ENCODE assay signal across 22 cellular contexts in genomic region chr6:164048840-164049239, GRCh38.
"Had no signal": no experiment of that assay in that cellular context is flagged by ENCODE, and none has a peak within 500 bp of the region (broad histone marks: within the 10 kb centered on the region; RNA-seq: fewer than 3 reads in every experiment).

No MANE protein-coding gene starts in this region.

- H3K36me3 Mint-ChIP-seq: activated naive CD4-positive, alpha-beta T cell treated with anti-CD3 and anti-CD28 coated beads, Interleukin-2, amount 10 ng/mL, durations not matched to agents 7 days and 5 days; naive thymus-derived CD4-positive, alpha-beta T cell had no signal

- H3K4me1 ChIP-seq: ascending aorta, neural progenitor cell, prostate gland, tibial artery had no signal

- H3K36me3 ChIP-seq: ascending aorta, cardiac muscle cell, neural progenitor cell, prostate gland, tibial artery had no signal

- DNase-seq: activated CD4-positive, alpha-beta T cell treated with anti-CD3 and anti-CD28 coated beads, Interleukin-2, amount 10 ng/mL, durations not matched to agents 7 days and 5 days; activated CD8-positive, alpha-beta memory T cell treated with anti-CD3 and anti-CD28 coated beads, Interleukin-2, amount 50 U/mL, for 4 hours; activated effector memory CD4-positive, alpha-beta T cell treated with Interleukin-2 at 50 U/mL for 16 hours; activated naive CD4-positive, alpha-beta T cell treated with anti-CD3 and anti-CD28 coated beads, Interleukin-2, amount 10 ng/mL, durations not matched to agents 7 days and 5 days; activated T-cell treated with anti-CD3 and anti-CD28 coated beads, Interleukin-2, amount 50 U/mL, for 48 hours; dermis blood vessel endothelial cell; effector memory CD4-positive, alpha-beta T cell; foreskin fibroblast; immature natural killer cell; mesenchymal stem cell; naive thymus-derived CD4-positive, alpha-beta T cell; right cardiac atrium; stimulated activated CD4-positive, alpha-beta T cell treated with anti-CD3 and anti-CD28 coated beads, Interleukin-2, amount 100 ng/mL, for 24 hours; stimulated activated naive CD8-positive, alpha-beta T cell treated with anti-CD3 and anti-CD28 coated beads, Interleukin-15, Interleukin-2, amounts not matched to agents 100 U/mL and 50 U/mL, for 24 hours; substantia nigra; T-helper 9 cell; tibial artery had no signal

- H2AFZ ChIP-seq: neural progenitor cell had no signal

- H3K4me2 ChIP-seq: neural progenitor cell had no signal

- H3K4me3 Mint-ChIP-seq: activated CD4-positive, alpha-beta T cell treated with anti-CD3 and anti-CD28 coated beads, Interleukin-2, amount 10 ng/mL, durations not matched to agents 7 days and 5 days; activated naive CD4-positive, alpha-beta T cell treated with anti-CD3 and anti-CD28 coated beads, Interleukin-2, amount 10 ng/mL, durations not matched to agents 7 days and 5 days; immature natural killer cell; naive thymus-derived CD4-positive, alpha-beta T cell; neural progenitor cell had no signal

- H3K27ac ChIP-seq: ascending aorta, cardiac muscle cell, neural progenitor cell, prostate gland, tibial artery had no signal

- H3K27me3 ChIP-seq: ascending aorta, cardiac muscle cell, neural progenitor cell had no signal

- H3K9me3 ChIP-seq: ascending aorta, prostate gland, tibial artery had no signal

- H3K27me3 Mint-ChIP-seq: activated CD4-positive, alpha-beta T cell treated with anti-CD3 and anti-CD28 coated beads, Interleukin-2, amount 10 ng/mL, durations not matched to agents 7 days and 5 days; activated naive CD4-positive, alpha-beta T cell treated with anti-CD3 and anti-CD28 coated beads, Interleukin-2, amount 10 ng/mL, durations not matched to agents 7 days and 5 days had no signal

- ATAC-seq: activated CD4-positive, CD25-positive, alpha-beta regulatory T cell treated with anti-CD3 and anti-CD28 coated beads, Interleukin-2, amount 50 U/mL, for 24 hours; naive thymus-derived CD4-positive, alpha-beta T cell; stimulated activated naive CD8-positive, alpha-beta T cell treated with anti-CD3 and anti-CD28 coated beads, Interleukin-15, Interleukin-2, amounts not matched to agents 100 U/mL and 50 U/mL, for 24 hours had no signal

- H3K9ac ChIP-seq: neural progenitor cell had no signal

- H3K4me3 ChIP-seq: ascending aorta, cardiac muscle cell, neural progenitor cell, prostate gland, tibial artery had no signal

- H3K9me3 Mint-ChIP-seq: activated CD4-positive, alpha-beta T cell treated with anti-CD3 and anti-CD28 coated beads, Interleukin-2, amount 10 ng/mL, durations not matched to agents 7 days and 5 days; activated naive CD4-positive, alpha-beta T cell treated with anti-CD3 and anti-CD28 coated beads, Interleukin-2, amount 10 ng/mL, durations not matched to agents 7 days and 5 days; immature natural killer cell had no signal

- H3K4me1 Mint-ChIP-seq: activated CD4-positive, alpha-beta T cell treated with anti-CD3 and anti-CD28 coated beads, Interleukin-2, amount 10 ng/mL, durations not matched to agents 7 days and 5 days; activated naive CD4-positive, alpha-beta T cell treated with anti-CD3 and anti-CD28 coated beads, Interleukin-2, amount 10 ng/mL, durations not matched to agents 7 days and 5 days; immature natural killer cell; naive thymus-derived CD4-positive, alpha-beta T cell; neural progenitor cell had no signal

- H3K27ac Mint-ChIP-seq: activated CD4-positive, alpha-beta T cell treated with anti-CD3 and anti-CD28 coated beads, Interleukin-2, amount 10 ng/mL, durations not matched to agents 7 days and 5 days; activated naive CD4-positive, alpha-beta T cell treated with anti-CD3 and anti-CD28 coated beads, Interleukin-2, amount 10 ng/mL, durations not matched to agents 7 days and 5 days; immature natural killer cell; naive thymus-derived CD4-positive, alpha-beta T cell; neural progenitor cell had no signal
